In the genomic region with DNA sequence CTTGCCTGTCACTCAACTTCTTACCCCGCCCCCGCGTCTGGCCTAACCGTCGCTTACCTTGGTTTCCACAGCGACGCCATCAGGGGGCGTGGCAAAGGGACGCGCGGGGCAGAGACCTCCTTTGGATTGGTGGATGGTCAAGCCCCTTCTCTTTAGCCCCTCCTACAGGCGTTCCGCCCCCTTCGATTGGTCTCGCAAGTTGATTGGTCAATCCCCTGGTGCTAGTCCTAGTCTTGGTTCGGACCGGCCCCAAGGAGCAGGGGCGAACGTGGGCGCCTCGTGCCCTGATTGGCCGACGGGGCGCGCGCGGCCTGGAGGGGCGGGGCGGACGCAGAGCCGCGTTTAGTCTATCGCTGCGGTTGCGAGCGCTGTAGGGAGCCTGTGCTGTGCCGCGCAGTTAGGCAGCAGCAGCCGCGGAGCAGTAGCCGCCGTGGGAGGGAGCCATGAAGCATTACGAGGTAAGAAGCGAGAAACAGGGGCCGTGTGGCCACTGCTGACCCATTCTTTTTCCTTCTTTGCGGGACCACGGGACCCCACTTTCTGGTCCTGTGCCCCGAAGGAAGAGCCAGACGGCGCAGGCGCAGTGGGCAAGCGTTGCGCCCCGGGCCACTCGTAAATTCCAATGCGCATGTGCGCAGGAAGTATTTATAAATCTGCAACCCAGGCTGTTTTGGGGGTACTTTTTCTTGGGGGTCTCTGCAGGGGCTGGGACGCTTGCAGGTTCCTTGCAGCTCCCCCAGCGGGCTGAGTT, we compare ENCODE assay signal across 8 cellular contexts. TPM values are rescaled to one million over a fixed set of nuclear protein-coding genes. Genes with fewer than 3 reads are reported as not detected.
DNase-seq lines count a peak whose midpoint lies in the region; ATAC-seq, FAIRE-seq and TF ChIP-seq lines count a peak whose summit lies in the region.

A gene with protein sequence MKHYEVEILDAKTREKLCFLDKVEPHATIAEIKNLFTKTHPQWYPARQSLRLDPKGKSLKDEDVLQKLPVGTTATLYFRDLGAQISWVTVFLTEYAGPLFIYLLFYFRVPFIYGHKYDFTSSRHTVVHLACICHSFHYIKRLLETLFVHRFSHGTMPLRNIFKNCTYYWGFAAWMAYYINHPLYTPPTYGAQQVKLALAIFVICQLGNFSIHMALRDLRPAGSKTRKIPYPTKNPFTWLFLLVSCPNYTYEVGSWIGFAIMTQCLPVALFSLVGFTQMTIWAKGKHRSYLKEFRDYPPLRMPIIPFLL (plus strand): TSS at position 341 of the 751 bp plus-strand sequence. CDS start 103 bp downstream, at position 444.

- H3K36me3 ChIP-seq in kidney (ENCODE audit: control insufficient read depth in 1 of 2, insufficient read depth in 2 of 2, low read length in 2 of 2): no peaks in the 10 kb centered on the region

- peak; percentile 97 for TF ChIP-seq POLR2A in GM19193 (IDR thresholded peaks at IDR 0.05; ENCODE audit: extremely low read depth, insufficient read depth, insufficient read length)

- peaks cover 16% of the 10 kb centered on the region for H3K4me1 Mint-ChIP-seq in chondrocyte (ENCODE audit: low read depth)

- peak; percentile 94 for ATAC-seq in HG03439 (IDR thresholded peaks at IDR 0.05; ENCODE audit: unreplicated experiment)

- peak within 1 kb of the TSS; percentile 94 for H3K27ac Mint-ChIP-seq in chondrocyte (ENCODE audit: unreplicated experiment)

- H3K4me3 ChIP-seq in kidney (ENCODE audit: low read length in 2 of 2): peak within 1 kb of the TSS; percentile 97 to 98

- H3K9me3 Mint-ChIP-seq in chondrocyte (ENCODE audit: low read depth): no peaks in the 10 kb centered on the region

- peak; percentile 96 for FAIRE-seq in kidney (lab: Jason Lieb, UNC)

- DNase-seq in AML-193 (lab: John Stamatoyannopoulos, UW): peak; percentile 98 to 99
- peak; percentile 98 for DNase-seq in NCI-H510A treated with DMSO at 0.1 percent for 48 hours (lab: John Stamatoyannopoulos, UW)
- peak; percentile 100 for DNase-seq in activated CD4-positive, alpha-beta T cell treated with anti-CD3 and anti-CD28 coated beads for 24 hours (ENCODE audit: low read depth in 2 of 2)
- peak; percentile 100 for DNase-seq in chondrocyte (ENCODE audit: low spot score)
- DNase-seq in kidney: peak; percentile 100
- DNase-seq in stimulated activated CD4-positive, alpha-beta T cell treated with anti-CD3 and anti-CD28 coated beads, Interleukin-15, amount 100 ng/mL, for 24 hours: peak; percentile 100

- intact Hi-C loops in kidney (cut with DNase I): no loop called here

- no peaks in the 10 kb centered on the region for H3K36me3 Mint-ChIP-seq in chondrocyte (ENCODE audit: low read depth)

- H3K4me1 ChIP-seq in kidney (ENCODE audit: control insufficient read depth in 1 of 2, insufficient read depth in 1 of 2, low read depth in 1 of 2, low read length in 2 of 2): peaks cover 0 to 12% of the 10 kb centered on the region in 2 donors

- peak within 1 kb of the TSS; percentile 95 to 99 for H3K27ac ChIP-seq in kidney (ENCODE audit: low read depth in 2 of 2, low read length in 2 of 2)

- H3K4me3 Mint-ChIP-seq in chondrocyte (ENCODE audit: unreplicated experiment): peak within 1 kb of the TSS; percentile 96

- peak; percentile 23 for TF ChIP-seq CTCF in chondrocyte (IDR thresholded peaks at IDR 0.05)
- TF ChIP-seq CTCF in kidney (IDR thresholded peaks at IDR 0.05; ENCODE audit: borderline replicate concordance, extremely low read depth, insufficient read depth): peak; percentile 9

- H3K9ac ChIP-seq in kidney (ENCODE audit: low read length in 2 of 2): peak within 1 kb of the TSS; percentile 89 to 99

- H3K27me3 Mint-ChIP-seq in chondrocyte (ENCODE audit: low read depth): no peaks in the 10 kb centered on the region

- no peaks in the 10 kb centered on the region for H3K9me3 ChIP-seq in kidney (ENCODE audit: control insufficient read depth in 1 of 2, low read length in 2 of 2)

RNA-seq across cellular contexts. Expression of the gene that starts here (rescaled TPM):
- total RNA-seq in chondrocyte: 69.4 to 98.0 TPM (median 70.7 TPM) in 3 replicates
- 132 TPM for total RNA-seq in kidney
- polyA plus RNA-seq in kidney (ENCODE audit: insufficient read depth, low read depth, low replicate concordance): 280 TPM

Comparison
In these comparisons a context has a peak if more than half of its experiments do, and no peak if none do; other contexts are left out.
1. Peak in every context shown above with its lines: DNase-seq, ATAC-seq, H3K4me3 ChIP-seq and H3K27ac ChIP-seq.